Comparison of ENCODE assay signal across 18 cellular contexts in genomic region chr15:48371961-48372360, GRCh38.
"Had no signal": no experiment of that assay in that cellular context is flagged by ENCODE, and none has a peak within 500 bp of the region (broad histone marks: within the 10 kb centered on the region; RNA-seq: fewer than 3 reads in every experiment).

No MANE protein-coding gene starts in this region.

- H3K9ac ChIP-seq: SK-N-SH had no signal

- H3K27me3 ChIP-seq: MG63 had no signal

- H3K4me3 ChIP-seq: MG63 had no signal

- DNase-seq: Karpas-422, KG1, MG63, NCI-H1092, NCI-H1105 treated with DMSO at 0.1 percent for 48 hours, NCI-H1417 treated with DMSO at 0.1 percent for 48 hours, NCI-H146, NCI-H1694 treated with DMSO at 0.1 percent for 48 hours, NCI-H1930, NCI-H2081, NCI-H2107, NCI-H2227 treated with DMSO at 0.1 percent for 48 hours, NCI-H524, NCI-H526 treated with DMSO at 0.1 percent for 48 hours, NCI-H748 treated with DMSO at 0.1 percent for 48 hours, SHP77, SK-N-SH, SW 1271 had no signal

- H3K36me3 ChIP-seq: MG63 had no signal

- H3K9me3 ChIP-seq: MG63, SK-N-SH had no signal
